Comparison of ENCODE assay signal across 8 cellular contexts in the genomic region with DNA sequence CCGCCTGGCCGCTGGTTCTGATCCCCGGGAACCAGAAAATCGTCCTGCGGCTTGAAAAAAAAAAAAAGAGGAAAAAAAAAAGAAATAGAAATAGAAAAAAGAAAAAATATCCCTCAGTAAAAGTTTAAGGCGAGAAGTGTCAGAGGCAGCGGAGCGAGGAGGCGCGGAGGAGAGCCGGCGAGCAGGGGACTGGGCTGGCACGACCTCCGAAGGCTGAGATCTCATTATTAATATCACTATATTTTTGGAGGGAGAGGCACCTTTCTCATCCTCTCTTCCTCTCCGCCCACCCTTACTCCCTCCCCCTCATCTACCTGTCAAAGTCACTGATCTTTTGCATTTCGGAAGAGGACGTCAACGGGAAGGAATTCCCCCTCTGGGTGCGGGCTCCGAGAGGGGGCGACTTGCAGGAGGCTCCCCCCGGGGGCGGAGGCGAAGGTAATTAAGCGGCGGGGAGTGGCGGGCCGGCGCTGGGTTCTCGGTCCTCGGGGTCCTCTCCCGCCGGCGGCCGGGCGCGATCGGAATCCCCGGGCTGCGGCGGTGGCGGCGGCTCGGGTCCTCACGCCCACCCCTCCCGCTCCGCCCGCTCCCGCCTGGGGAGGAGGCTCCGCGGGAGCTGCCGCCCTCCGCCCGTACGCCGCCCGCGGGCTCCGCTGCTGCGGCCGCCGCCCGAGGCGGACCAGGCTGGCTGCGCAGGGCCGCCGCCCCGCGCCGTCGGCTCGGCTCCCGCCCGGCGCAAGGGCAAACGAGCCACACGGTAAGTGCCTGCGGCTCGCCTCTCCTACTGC. TPM values are rescaled to one million over a fixed set of nuclear protein-coding genes. Genes with fewer than 3 reads are reported as not detected.
DNase-seq lines count a peak whose midpoint lies in the region; ATAC-seq and TF ChIP-seq lines count a peak whose summit lies in the region.

A gene (plus strand): TSS at position 337 of the 788 bp plus-strand sequence.

- peak within 1 kb of the TSS; percentile 92 for H3K4me3 ChIP-seq in A673 (ENCODE audit: low read depth, low read length, poor library complexity, severe bottlenecking)
- H3K4me3 ChIP-seq in prostate gland: peak within 1 kb of the TSS; percentile 44 to 47

- H3K36me3 Mint-ChIP-seq in activated naive CD4-positive, alpha-beta T cell treated with anti-CD3 and anti-CD28 coated beads, Interleukin-2, amount 10 ng/mL, durations not matched to agents 7 days and 5 days: no peaks in the 10 kb centered on the region

- TF ChIP-seq POLR2A in prostate gland (IDR thresholded peaks at IDR 0.05): no peak

- no peaks in the 10 kb centered on the region for H3K36me3 ChIP-seq in A673 (ENCODE audit: insufficient read depth, low read length, poor library complexity, severe bottlenecking)
- no peaks in the 10 kb centered on the region for H3K36me3 ChIP-seq in prostate gland

- H3K9me3 ChIP-seq in A673 (ENCODE audit: low read depth, low read length, poor library complexity, severe bottlenecking): no peaks in the 10 kb centered on the region
- H3K9me3 ChIP-seq in prostate gland: no peaks in the 10 kb centered on the region

- peak within 1 kb of the TSS; percentile 96 for H3K27ac ChIP-seq in A673 (ENCODE audit: low read depth, low read length, poor library complexity, severe bottlenecking)
- peak within 1 kb of the TSS in 1 of 2 donors; percentile 41 for H3K27ac ChIP-seq in prostate gland

- CTCF ChIA-PET in A673 (lab: Charles Lee): no interaction called here
- CTCF ChIA-PET in activated naive CD4-positive, alpha-beta T cell treated with anti-CD3 and anti-CD28 coated beads, Interleukin-2, amount 10 ng/mL, durations not matched to agents 7 days and 5 days (lab: Charles Lee): interaction anchor here (0.7 kb wide), 1 partner anchor 9 kb away, joined by 3 read pairs; no protein-coding TSS in a partner anchor

- H3K27ac Mint-ChIP-seq in activated naive CD4-positive, alpha-beta T cell treated with anti-CD3 and anti-CD28 coated beads, Interleukin-2, amount 10 ng/mL, durations not matched to agents 7 days and 5 days: no peak within 1 kb of the TSS

- DNase-seq in A673 (ENCODE audit: low spot score) (peak; percentile 79), KBM-7 (peak; percentile 5), left cardiac atrium (peak; percentile 19), prostate gland (ENCODE audit: low spot score) (peak; percentile 6), OCI-M2 (lab: John Stamatoyannopoulos, UW; ENCODE audit: unreplicated experiment) (no peak)
- DNase-seq in activated naive CD4-positive, alpha-beta T cell treated with anti-CD3 and anti-CD28 coated beads, Interleukin-2, amount 10 ng/mL, durations not matched to agents 7 days and 5 days: peak; percentile 21

- BruUV-seq in A673 (replicated peaks; lab: Mats Ljungman, UMichigan): no TSS peak

- under 1% methylated on average over 38 of the region's 79 CpGs for WGBS in prostate gland

- peaks cover 29% of the 10 kb centered on the region for H3K4me1 ChIP-seq in A673 (ENCODE audit: insufficient read depth, low read length, poor library complexity, severe bottlenecking)
- no peaks in the 10 kb centered on the region for H3K4me1 ChIP-seq in prostate gland (replicated peaks)

- in situ Hi-C loops in KBM-7 (cut with MboI; ENCODE audit: low pct_unique_long_range_greater_than_20kb, low sequenced_read_pairs): no loop called here

- H3K27me3 ChIP-seq in A673 (replicated peaks; ENCODE audit: insufficient read depth, low read depth, low read length, poor library complexity) (no peaks in the 10 kb centered on the region), prostate gland (replicated peaks; ENCODE audit: insufficient read depth) (no peaks in the 10 kb centered on the region)

- peaks cover 17% of the 10 kb centered on the region for H3K4me1 Mint-ChIP-seq in activated naive CD4-positive, alpha-beta T cell treated with anti-CD3 and anti-CD28 coated beads, Interleukin-2, amount 10 ng/mL, durations not matched to agents 7 days and 5 days

- POLR2A ChIA-PET in A673 (lab: Charles Lee; ENCODE audit: low non-redundant PET): no interaction called here

- no peaks in the 10 kb centered on the region for H3K9me3 Mint-ChIP-seq in activated naive CD4-positive, alpha-beta T cell treated with anti-CD3 and anti-CD28 coated beads, Interleukin-2, amount 10 ng/mL, durations not matched to agents 7 days and 5 days

- H3K27me3 Mint-ChIP-seq in activated naive CD4-positive, alpha-beta T cell treated with anti-CD3 and anti-CD28 coated beads, Interleukin-2, amount 10 ng/mL, durations not matched to agents 7 days and 5 days: peaks cover 45% of the 10 kb centered on the region

- intact Hi-C loops in A673 (cut with micrococcal nuclease; ENCODE audit: unreplicated experiment): loop anchor here (1.0 to 10.0 kb wide), 7 partner anchors 84 to 1116 kb away; no protein-coding TSS in a partner anchor
- intact Hi-C loops in left cardiac atrium (cut with DNase I): no loop called here
- intact Hi-C loops in prostate gland (cut with DNase I): loop anchor here (5.0 kb wide), 1 partner anchor 84 kb away; a partner anchor contains a TSS

- TF ChIP-seq CTCF in A673 (conservative IDR thresholded peaks at IDR 0.05; ENCODE audit: low read depth, low read length): 0 out of 2 replicates have a peak, but pooled peaks have one; percentile 14
- no peak for TF ChIP-seq CTCF in prostate gland (IDR thresholded peaks at IDR 0.05)

- ATAC-seq in GM18868 (IDR thresholded peaks at IDR 0.05; ENCODE audit: unreplicated experiment) (peak; percentile 47), left cardiac atrium (peak; percentile 39 to 55), HG03097 (IDR thresholded peaks at IDR 0.05; ENCODE audit: low FRiP score, unreplicated experiment) (no peak)

- H3K4me3 Mint-ChIP-seq in activated naive CD4-positive, alpha-beta T cell treated with anti-CD3 and anti-CD28 coated beads, Interleukin-2, amount 10 ng/mL, durations not matched to agents 7 days and 5 days: peak within 1 kb of the TSS; percentile 61

RNA-seq across cellular contexts. Expression of the gene that starts here (rescaled TPM):
- 91.5 and 93.8 TPM in 2 replicates for total RNA-seq in A673 (2021)
- total RNA-seq in left cardiac atrium: 1 to 10 TPM in 1 of 2 donors, under 1 TPM in 1; 0.26 to 1.2 TPM
- total RNA-seq in prostate gland: 1 to 10 TPM; 2.6 to 5.1 TPM

Comparison
In these comparisons a context has a peak if more than half of its experiments do, and no peak if none do; other contexts are left out.
1. RNA of the gene that starts here (total RNA-seq): 91.5 to 93.8 TPM in A673; 2.6 to 5.1 TPM in prostate gland and 0.26 to 1.2 TPM in left cardiac atrium; every median in the first group is over 10 times any median in the second.
2. intact Hi-C loops: an anchor here in A673 (1.0 to 10.0 kb wide) and prostate gland (5.0 kb wide); none called in left cardiac atrium.